ENCODE assay signal across 9 cellular contexts in the genomic region with DNA sequence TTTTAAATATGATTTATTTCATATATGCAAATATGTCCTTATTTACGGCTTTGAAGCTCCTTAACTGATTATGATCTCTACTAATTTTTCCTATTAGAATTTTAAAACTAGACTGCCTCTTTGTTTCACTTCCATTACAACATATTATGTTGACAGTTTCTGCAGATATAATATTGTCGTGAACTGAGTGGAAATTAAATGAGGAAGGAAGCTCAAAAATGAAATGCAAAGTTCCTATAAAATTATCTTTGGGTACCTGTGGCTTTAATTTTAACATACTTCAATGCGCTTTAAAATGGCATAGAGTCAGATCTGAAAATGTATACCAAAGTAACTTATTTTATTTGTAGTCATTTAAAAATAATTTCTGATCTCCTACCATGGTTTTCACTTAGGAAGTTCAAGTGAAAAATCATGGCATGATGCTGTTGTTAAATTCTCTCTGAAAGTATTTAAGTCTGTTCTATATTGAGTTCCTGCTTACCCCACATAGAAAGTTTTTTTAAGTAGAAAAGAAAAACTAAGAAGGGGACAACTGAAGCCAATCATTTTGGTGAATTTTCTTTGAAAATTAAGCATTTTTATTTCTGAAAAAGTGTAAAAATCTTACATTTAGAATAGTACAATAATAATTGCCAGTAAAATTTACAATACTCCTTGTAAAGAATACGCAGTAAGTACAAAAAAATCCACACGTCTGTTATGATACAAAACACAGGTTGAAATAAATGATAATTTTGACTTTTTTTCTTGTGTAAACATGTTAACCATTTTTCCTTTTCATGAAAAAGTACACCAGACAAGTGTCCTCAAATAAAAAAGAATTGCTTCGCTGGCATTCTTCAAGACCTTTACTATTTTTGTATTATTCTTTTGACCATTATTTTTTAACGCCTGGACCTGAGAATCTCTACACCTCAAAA. TPM values are rescaled to one million over a fixed set of nuclear protein-coding genes. Genes with fewer than 3 reads are reported as not detected.
DNase-seq lines count a peak whose midpoint lies in the region; ATAC-seq and TF ChIP-seq lines count a peak whose summit lies in the region.
"Had no signal": no experiment of that assay in that cellular context is flagged by ENCODE, and none has a peak within 500 bp of the region (broad histone marks: within the 10 kb centered on the region; RNA-seq: fewer than 3 reads in every experiment).

No MANE protein-coding gene starts in this region.

- no peaks in the 10 kb centered on the region for H3K36me3 Mint-ChIP-seq in memory B cell

- TF ChIP-seq CTCF in AG04450 (IDR thresholded peaks at IDR 0.05; ENCODE audit: low read depth, low read length) (no peak), astrocyte of the cerebellum (IDR thresholded peaks at IDR 0.05; ENCODE audit: low read depth, low read length, missing control alignments) (no peak), GM10266 (IDR thresholded peaks at IDR 0.05; ENCODE audit: control insufficient read depth, insufficient read depth, low read depth, missing control alignments) (no peak)

- no peak for ATAC-seq in memory B cell (ENCODE audit: low read depth)
- no peak for ATAC-seq in GM21367 (IDR thresholded peaks at IDR 0.05; ENCODE audit: unreplicated experiment)
- ATAC-seq in left lobe of liver = no peak

- peak overlapping the region; percentile 69 for H3K4me3 Mint-ChIP-seq in memory B cell

- DNase-seq in AG04450 (ENCODE audit: low read depth, low spot score) = no peak
- DNase-seq in astrocyte of the cerebellum (ENCODE audit: low read depth) = no peak
- DNase-seq in memory B cell (ENCODE audit: low spot score in 2 of 2) = no peak
- DNase-seq in GM10266 (ENCODE audit: extremely low spot score) = no peak
- DNase-seq in left lobe of liver (ENCODE audit: low spot score) = no peak
- no peak for DNase-seq in cardiac septum (ENCODE audit: low spot score)
- DNase-seq: effector CD4-positive, alpha-beta T cell had no signal

- H3K27ac Mint-ChIP-seq in memory B cell = no peak overlapping the region

- in situ Hi-C loops in astrocyte of the cerebellum (cut with HindIII; ENCODE audit: low sequenced_read_pairs) = loop anchor here (25.0 kb wide), 2 partner anchors 134 to 534 kb away; no protein-coding TSS in a partner anchor

- intact Hi-C loops in cardiac septum (cut with DNase I) = loop anchor here (5.0 kb wide), 1 partner anchor 144 kb away; no protein-coding TSS in a partner anchor

- H3K9me3 ChIP-seq in AG04450 (ENCODE audit: control insufficient read depth, insufficient read depth, low read length) (peaks cover 10% of the 10 kb centered on the region; the same call in 1 of the 2 replicates), HUES48 (ENCODE audit: control insufficient read depth, insufficient read depth, low read length) (no peaks in the 10 kb centered on the region)

- H3K27me3 ChIP-seq in AG04450 (ENCODE audit: control insufficient read depth, insufficient read depth, low read length) = no peaks in the 10 kb centered on the region
- peaks cover 95% of the 10 kb centered on the region for H3K27me3 ChIP-seq in HUES48 (ENCODE audit: control insufficient read depth, insufficient read depth, low read length)

- peaks cover 17% of the 10 kb centered on the region for H3K4me1 ChIP-seq in HUES48 (ENCODE audit: control insufficient read depth, insufficient read depth, low read length)

- peak overlapping the region; percentile 87 for H3K27ac ChIP-seq in AG04450 (ENCODE audit: low read depth, low read length)
- no peak overlapping the region for H3K27ac ChIP-seq in HUES48 (ENCODE audit: low read depth, low read length)

- CTCF ChIA-PET in AG04450 (lab: Charles Lee) = interaction anchor here (0.6 to 1.3 kb wide), 4 partner anchors 10 to 230 kb away, joined by 3 to 6 read pairs (median 4); no protein-coding TSS in a partner anchor

- peaks cover 6% of the 10 kb centered on the region for H3K4me1 Mint-ChIP-seq in memory B cell

- H3K9ac ChIP-seq in HUES48 (ENCODE audit: low read depth, low read length) = no peak overlapping the region

- H3K9me3 Mint-ChIP-seq in memory B cell = no peaks in the 10 kb centered on the region

- no peaks in the 10 kb centered on the region for H3K36me3 ChIP-seq in HUES48 (ENCODE audit: control insufficient read depth, insufficient read depth, low read length)

- POLR2A ChIA-PET in AG04450 (lab: Yijun Ruan, JAX) = interaction anchor here (1.2 kb wide), 1 partner anchor 134 kb away, joined by 3 read pairs; no protein-coding TSS in a partner anchor

- H3K27me3 Mint-ChIP-seq in memory B cell = peaks cover 23% of the 10 kb centered on the region

- H3K4me3 ChIP-seq in AG04450 (ENCODE audit: low read depth, low read length) = peak overlapping the region; percentile 85
- peak overlapping the region; percentile 52; the same call in 1 of the 2 replicates for H3K4me3 ChIP-seq in HUES48 (ENCODE audit: low read depth, low read length)
- peak overlapping the region; percentile 70 for H3K4me3 ChIP-seq in astrocyte of the cerebellum (ENCODE audit: low read depth, low read length)

RNA-seq across cellular contexts. Expression of a gene that starts 2.6 kb away (rescaled TPM):
- 7.5 and 8.4 TPM in 2 replicates for polyA plus RNA-seq in AG04450 (2011; rRNA removed)
- polyA minus RNA-seq in AG04450 (2011; rRNA and poly(A)+ RNA removed) = 3.7 and 3.9 TPM in 2 replicates
- total RNA-seq in left lobe of liver = not detected
- 0.54 TPM for total RNA-seq in cardiac septum

RNA-seq across cellular contexts. Expression of a gene that starts 52.3 kb away (rescaled TPM):
- polyA plus RNA-seq in AG04450 (2011; rRNA removed) = 707 and 755 TPM in 2 replicates
- 359 and 427 TPM in 2 replicates for polyA minus RNA-seq in AG04450 (2011; rRNA and poly(A)+ RNA removed)
- total RNA-seq in left lobe of liver = 140 TPM
- total RNA-seq in cardiac septum = 325 TPM
